8 cellular contexts compared by ENCODE assay signal in genomic region chr6:109007521-109007920, GRCh38.
DNase-seq lines count a peak whose midpoint lies in the region; ATAC-seq and TF ChIP-seq lines count a peak whose summit lies in the region.
"Had no signal": no experiment of that assay in that cellular context is flagged by ENCODE, and none has a peak within 500 bp of the region (broad histone marks: within the 10 kb centered on the region; RNA-seq: fewer than 3 reads in every experiment).

No MANE protein-coding gene starts in this region.

- H3K9ac ChIP-seq in iPS-15b (ENCODE audit: low read depth, low read length): no peak overlapping the region

- H3K9me3 Mint-ChIP-seq in activated naive CD8-positive, alpha-beta T cell treated with anti-CD3 and anti-CD28 coated beads for 36 hours: no peaks in the 10 kb centered on the region
- H3K9me3 Mint-ChIP-seq in stimulated activated naive B cell treated with anti-CD40 and anti-IgM and Interleukin-4, amounts not matched to agents 10 μg/mL and 1 μg/mL and 100 μg/mL, for 72 hours: no peaks in the 10 kb centered on the region

- peaks cover 51% of the 10 kb centered on the region for H3K4me1 Mint-ChIP-seq in activated naive CD8-positive, alpha-beta T cell treated with anti-CD3 and anti-CD28 coated beads for 36 hours
- peaks cover 12 to 43% of the 10 kb centered on the region in 2 donors for H3K4me1 Mint-ChIP-seq in stimulated activated naive B cell treated with anti-CD40 and anti-IgM and Interleukin-4, amounts not matched to agents 10 μg/mL and 1 μg/mL and 100 μg/mL, for 72 hours

- H3K9me3 ChIP-seq in iPS-15b (ENCODE audit: control insufficient read depth, insufficient read depth, low read length): no peaks in the 10 kb centered on the region

- no peak for ATAC-seq in stimulated activated naive B cell treated with anti-CD40 and anti-IgM and Interleukin-4, amounts not matched to agents 10 μg/mL and 1 μg/mL and 100 μg/mL, for 72 hours (replicated peaks)
- no peak for ATAC-seq in GM21367 (IDR thresholded peaks at IDR 0.05; ENCODE audit: unreplicated experiment)

- no peak for TF ChIP-seq CTCF in LNCaP clone FGC (IDR thresholded peaks at IDR 0.05; ENCODE audit: control insufficient read depth, extremely low read depth, insufficient read depth)

- peak overlapping the region; percentile 91 for H3K4me3 ChIP-seq in LNCaP clone FGC (ENCODE audit: low read depth, low read length)
- H3K4me3 ChIP-seq in iPS-15b (ENCODE audit: low read depth, low read length): peak overlapping the region; percentile 93

- H3K36me3 ChIP-seq in iPS-15b (ENCODE audit: control insufficient read depth, insufficient read depth, low read length): no peaks in the 10 kb centered on the region

- H3K27me3 ChIP-seq in iPS-15b (ENCODE audit: control insufficient read depth, insufficient read depth, low read length): no peaks in the 10 kb centered on the region

- DNase-seq in LNCaP clone FGC (ENCODE audit: low read depth) (no peak), MV-4-11 (lab: John Stamatoyannopoulos, UW) (no peak), SW 1271 (lab: John Stamatoyannopoulos, UW) (no peak)
- DNase-seq in activated naive CD8-positive, alpha-beta T cell treated with anti-CD3 and anti-CD28 coated beads for 36 hours: no peak
- DNase-seq in stimulated activated naive B cell treated with anti-CD40 and anti-IgM and Interleukin-4, amounts not matched to agents 10 μg/mL and 1 μg/mL and 100 μg/mL, for 72 hours: no peak
- DNase-seq: amygdala had no signal

- H3K36me3 Mint-ChIP-seq in activated naive CD8-positive, alpha-beta T cell treated with anti-CD3 and anti-CD28 coated beads for 36 hours: peaks cover 3% of the 10 kb centered on the region
- H3K36me3 Mint-ChIP-seq in stimulated activated naive B cell treated with anti-CD40 and anti-IgM and Interleukin-4, amounts not matched to agents 10 μg/mL and 1 μg/mL and 100 μg/mL, for 72 hours: no peaks in the 10 kb centered on the region

- H3K27ac Mint-ChIP-seq in activated naive CD8-positive, alpha-beta T cell treated with anti-CD3 and anti-CD28 coated beads for 36 hours: peak overlapping the region; percentile 42
- no peak overlapping the region for H3K27ac Mint-ChIP-seq in stimulated activated naive B cell treated with anti-CD40 and anti-IgM and Interleukin-4, amounts not matched to agents 10 μg/mL and 1 μg/mL and 100 μg/mL, for 72 hours

- no peaks in the 10 kb centered on the region for H3K27me3 Mint-ChIP-seq in activated naive CD8-positive, alpha-beta T cell treated with anti-CD3 and anti-CD28 coated beads for 36 hours
- H3K27me3 Mint-ChIP-seq in stimulated activated naive B cell treated with anti-CD40 and anti-IgM and Interleukin-4, amounts not matched to agents 10 μg/mL and 1 μg/mL and 100 μg/mL, for 72 hours: no peaks in the 10 kb centered on the region

- peak overlapping the region; percentile 91 for H3K4me3 Mint-ChIP-seq in activated naive CD8-positive, alpha-beta T cell treated with anti-CD3 and anti-CD28 coated beads for 36 hours
- peak overlapping the region; percentile 69 to 95 for H3K4me3 Mint-ChIP-seq in stimulated activated naive B cell treated with anti-CD40 and anti-IgM and Interleukin-4, amounts not matched to agents 10 μg/mL and 1 μg/mL and 100 μg/mL, for 72 hours

- peaks cover 9% of the 10 kb centered on the region for H3K4me1 ChIP-seq in iPS-15b (ENCODE audit: control insufficient read depth, insufficient read depth, low read length)
